ENCODE assay signal across 1 cellular context in the genomic region with DNA sequence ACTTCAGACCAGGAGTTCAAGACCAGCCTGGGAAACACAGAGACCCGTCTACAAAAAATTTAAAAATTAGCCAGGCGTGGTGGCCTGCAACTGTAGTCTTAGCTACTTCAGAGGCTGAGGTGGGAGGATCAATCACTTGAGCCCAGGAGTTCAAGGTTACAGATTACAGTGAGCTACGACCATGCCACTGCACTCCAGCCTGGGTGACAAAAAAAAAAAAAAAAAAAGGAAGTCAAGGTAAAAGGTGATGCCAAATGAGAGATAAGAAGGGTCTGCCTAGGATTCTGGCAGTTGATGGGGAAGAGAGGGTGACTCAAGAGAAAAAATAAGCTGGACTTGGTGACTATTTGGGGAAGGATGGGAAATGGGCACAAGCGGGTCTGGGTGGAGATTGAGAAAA.
TF ChIP-seq lines count a peak whose summit lies in the region.

No MANE protein-coding gene starts in this region.

TF ChIP-seq in SK-N-SH treated with all-trans-retinoic acid at 6 μM for 48 hours, 23 proteins besides CTCF, POLR2A, EP300 and RAD21 (continued from another document):
- TF ChIP-seq, protein P1, sequence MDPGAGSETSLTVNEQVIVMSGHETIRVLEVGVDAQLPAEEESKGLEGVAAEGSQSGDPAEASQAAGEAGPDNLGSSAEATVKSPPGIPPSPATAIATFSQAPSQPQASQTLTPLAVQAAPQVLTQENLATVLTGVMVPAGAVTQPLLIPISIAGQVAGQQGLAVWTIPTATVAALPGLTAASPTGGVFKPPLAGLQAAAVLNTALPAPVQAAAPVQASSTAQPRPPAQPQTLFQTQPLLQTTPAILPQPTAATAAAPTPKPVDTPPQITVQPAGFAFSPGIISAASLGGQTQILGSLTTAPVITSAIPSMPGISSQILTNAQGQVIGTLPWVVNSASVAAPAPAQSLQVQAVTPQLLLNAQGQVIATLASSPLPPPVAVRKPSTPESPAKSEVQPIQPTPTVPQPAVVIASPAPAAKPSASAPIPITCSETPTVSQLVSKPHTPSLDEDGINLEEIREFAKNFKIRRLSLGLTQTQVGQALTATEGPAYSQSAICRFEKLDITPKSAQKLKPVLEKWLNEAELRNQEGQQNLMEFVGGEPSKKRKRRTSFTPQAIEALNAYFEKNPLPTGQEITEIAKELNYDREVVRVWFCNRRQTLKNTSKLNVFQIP (CRISPR knock-in tag; IDR thresholded peaks at IDR 0.05; ENCODE audit: borderline replicate concordance, low read depth): no peak
- TF ChIP-seq CSDC2 (CRISPR knock-in tag; IDR thresholded peaks at IDR 0.05): no peak
- TF ChIP-seq ZNF8 (CRISPR knock-in tag; IDR thresholded peaks at IDR 0.05): no peak
